ENCODE assay signal across 1 cellular context in the genomic region with DNA sequence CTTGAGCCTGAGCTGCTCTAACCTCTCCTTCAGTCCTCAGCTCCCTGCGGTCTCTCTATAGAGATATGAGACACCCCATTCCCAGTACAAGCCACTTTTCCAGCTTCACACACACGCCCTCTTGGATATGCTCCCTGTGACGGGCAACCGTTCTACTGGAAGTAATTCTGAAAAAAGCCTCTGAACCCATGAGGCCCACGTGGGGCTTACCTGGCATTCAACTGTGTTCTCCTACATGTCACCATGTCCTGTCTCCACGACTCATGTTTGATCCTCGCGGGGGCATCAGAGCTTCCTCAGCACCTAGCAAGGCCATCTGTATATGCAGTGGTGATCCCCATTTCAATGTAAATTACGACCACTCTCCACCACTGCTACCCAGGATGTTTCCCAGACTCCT.
TF ChIP-seq lines count a peak whose summit lies in the region.

No MANE protein-coding gene starts in this region.

TF ChIP-seq in GM23338, 12 proteins besides CTCF, POLR2A, EP300 and RAD21 (continued from another document):
- TF ChIP-seq, protein P1, sequence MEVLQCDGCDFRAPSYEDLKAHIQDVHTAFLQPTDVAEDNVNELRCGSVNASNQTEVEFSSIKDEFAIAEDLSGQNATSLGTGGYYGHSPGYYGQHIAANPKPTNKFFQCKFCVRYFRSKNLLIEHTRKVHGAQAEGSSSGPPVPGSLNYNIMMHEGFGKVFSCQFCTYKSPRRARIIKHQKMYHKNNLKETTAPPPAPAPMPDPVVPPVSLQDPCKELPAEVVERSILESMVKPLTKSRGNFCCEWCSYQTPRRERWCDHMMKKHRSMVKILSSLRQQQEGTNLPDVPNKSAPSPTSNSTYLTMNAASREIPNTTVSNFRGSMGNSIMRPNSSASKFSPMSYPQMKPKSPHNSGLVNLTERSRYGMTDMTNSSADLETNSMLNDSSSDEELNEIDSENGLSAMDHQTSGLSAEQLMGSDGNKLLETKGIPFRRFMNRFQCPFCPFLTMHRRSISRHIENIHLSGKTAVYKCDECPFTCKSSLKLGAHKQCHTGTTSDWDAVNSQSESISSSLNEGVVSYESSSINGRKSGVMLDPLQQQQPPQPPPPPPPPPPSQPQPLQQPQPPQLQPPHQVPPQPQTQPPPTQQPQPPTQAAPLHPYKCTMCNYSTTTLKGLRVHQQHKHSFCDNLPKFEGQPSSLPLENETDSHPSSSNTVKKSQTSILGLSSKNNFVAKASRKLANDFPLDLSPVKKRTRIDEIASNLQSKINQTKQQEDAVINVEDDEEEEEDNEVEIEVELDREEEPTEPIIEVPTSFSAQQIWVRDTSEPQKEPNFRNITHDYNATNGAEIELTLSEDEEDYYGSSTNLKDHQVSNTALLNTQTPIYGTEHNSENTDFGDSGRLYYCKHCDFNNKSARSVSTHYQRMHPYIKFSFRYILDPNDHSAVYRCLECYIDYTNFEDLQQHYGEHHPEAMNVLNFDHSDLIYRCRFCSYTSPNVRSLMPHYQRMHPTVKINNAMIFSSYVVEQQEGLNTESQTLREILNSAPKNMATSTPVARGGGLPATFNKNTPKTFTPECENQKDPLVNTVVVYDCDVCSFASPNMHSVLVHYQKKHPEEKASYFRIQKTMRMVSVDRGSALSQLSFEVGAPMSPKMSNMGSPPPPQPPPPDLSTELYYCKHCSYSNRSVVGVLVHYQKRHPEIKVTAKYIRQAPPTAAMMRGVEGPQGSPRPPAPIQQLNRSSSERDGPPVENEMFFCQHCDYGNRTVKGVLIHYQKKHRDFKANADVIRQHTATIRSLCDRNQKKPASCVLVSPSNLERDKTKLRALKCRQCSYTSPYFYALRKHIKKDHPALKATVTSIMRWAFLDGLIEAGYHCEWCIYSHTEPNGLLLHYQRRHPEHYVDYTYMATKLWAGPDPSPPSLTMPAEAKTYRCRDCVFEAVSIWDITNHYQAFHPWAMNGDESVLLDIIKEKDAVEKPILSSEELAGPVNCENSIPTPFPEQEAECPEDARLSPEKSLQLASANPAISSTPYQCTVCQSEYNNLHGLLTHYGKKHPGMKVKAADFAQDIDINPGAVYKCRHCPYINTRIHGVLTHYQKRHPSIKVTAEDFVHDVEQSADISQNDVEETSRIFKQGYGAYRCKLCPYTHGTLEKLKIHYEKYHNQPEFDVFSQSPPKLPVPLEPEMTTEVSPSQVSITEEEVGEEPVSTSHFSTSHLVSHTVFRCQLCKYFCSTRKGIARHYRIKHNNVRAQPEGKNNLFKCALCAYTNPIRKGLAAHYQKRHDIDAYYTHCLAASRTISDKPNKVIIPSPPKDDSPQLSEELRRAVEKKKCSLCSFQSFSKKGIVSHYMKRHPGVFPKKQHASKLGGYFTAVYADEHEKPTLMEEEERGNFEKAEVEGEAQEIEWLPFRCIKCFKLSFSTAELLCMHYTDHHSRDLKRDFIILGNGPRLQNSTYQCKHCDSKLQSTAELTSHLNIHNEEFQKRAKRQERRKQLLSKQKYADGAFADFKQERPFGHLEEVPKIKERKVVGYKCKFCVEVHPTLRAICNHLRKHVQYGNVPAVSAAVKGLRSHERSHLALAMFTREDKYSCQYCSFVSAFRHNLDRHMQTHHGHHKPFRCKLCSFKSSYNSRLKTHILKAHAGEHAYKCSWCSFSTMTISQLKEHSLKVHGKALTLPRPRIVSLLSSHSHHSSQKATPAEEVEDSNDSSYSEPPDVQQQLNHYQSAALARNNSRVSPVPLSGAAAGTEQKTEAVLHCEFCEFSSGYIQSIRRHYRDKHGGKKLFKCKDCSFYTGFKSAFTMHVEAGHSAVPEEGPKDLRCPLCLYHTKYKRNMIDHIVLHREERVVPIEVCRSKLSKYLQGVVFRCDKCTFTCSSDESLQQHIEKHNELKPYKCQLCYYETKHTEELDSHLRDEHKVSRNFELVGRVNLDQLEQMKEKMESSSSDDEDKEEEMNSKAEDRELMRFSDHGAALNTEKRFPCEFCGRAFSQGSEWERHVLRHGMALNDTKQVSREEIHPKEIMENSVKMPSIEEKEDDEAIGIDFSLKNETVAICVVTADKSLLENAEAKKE (CRISPR knock-in tag; IDR thresholded peaks at IDR 0.05), result no peak
- TF ChIP-seq EZH2 (IDR thresholded peaks at IDR 0.05; ENCODE audit: low read depth, unreplicated experiment) (no peak), STAT1 (IDR thresholded peaks at IDR 0.05; ENCODE audit: unreplicated experiment) (no peak), ZNF114 (CRISPR knock-in tag; IDR thresholded peaks at IDR 0.05) (no peak), JUNB (IDR thresholded peaks at IDR 0.05; ENCODE audit: unreplicated experiment) (no peak), POLR2AphosphoS5 (IDR thresholded peaks at IDR 0.05; ENCODE audit: low read depth) (no peak), NANOG (IDR thresholded peaks at IDR 0.05; ENCODE audit: borderline replicate concordance) (no peak)
TF ChIP-seq in GM23338: peak in this region for 0.
